Comparison of ENCODE assay signal across 1 cellular context in the genomic region with DNA sequence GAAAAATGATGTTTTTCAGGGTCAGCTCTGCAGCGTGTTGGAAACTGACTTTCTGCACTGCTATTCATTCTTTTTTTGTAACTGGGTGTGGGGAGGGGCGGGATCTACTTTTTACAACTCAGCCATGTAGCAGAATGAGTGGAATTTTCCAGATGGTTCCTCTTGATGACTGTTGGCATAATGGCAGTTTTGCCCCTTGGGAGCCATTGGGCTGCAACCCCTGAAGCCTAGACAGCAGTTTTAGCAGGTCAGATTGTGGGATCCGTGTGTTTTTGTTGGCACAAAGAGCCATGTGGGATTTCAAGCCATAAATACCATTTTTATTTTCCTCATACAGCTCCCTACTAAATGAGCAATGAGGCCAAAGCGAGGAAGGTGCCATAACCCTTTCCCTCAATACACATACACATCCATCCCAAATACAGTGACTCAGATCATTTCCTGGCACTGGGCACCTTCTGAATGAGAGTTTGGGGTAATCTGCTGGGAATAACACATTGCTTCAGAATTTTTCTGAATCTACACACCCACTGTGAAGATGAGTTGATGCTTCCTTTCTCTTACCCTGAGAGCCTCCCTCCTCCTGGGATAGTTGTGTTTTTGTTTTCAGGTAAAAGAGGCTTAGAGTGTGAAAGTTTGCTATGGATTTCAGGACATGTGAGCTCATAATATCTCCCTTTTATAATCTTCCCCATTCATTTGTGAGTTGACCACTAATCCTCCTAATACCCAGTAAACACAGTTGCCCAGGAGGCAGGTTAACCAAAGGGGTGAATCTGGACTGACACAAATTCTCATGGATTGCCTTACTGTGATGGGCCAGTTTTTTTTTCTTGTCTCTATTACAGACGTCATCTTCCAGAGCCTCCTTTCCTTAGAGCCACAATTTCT.
TF ChIP-seq lines count a peak whose summit lies in the region.

No MANE protein-coding gene starts in this region.

TF ChIP-seq in IMR-90, 13 proteins besides CTCF, POLR2A, EP300 and RAD21 (continued from another document):
- TF ChIP-seq, protein P1, sequence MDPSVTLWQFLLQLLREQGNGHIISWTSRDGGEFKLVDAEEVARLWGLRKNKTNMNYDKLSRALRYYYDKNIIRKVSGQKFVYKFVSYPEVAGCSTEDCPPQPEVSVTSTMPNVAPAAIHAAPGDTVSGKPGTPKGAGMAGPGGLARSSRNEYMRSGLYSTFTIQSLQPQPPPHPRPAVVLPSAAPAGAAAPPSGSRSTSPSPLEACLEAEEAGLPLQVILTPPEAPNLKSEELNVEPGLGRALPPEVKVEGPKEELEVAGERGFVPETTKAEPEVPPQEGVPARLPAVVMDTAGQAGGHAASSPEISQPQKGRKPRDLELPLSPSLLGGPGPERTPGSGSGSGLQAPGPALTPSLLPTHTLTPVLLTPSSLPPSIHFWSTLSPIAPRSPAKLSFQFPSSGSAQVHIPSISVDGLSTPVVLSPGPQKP (IDR thresholded peaks at IDR 0.05; ENCODE audit: borderline replicate concordance, low read depth, low read length): no peak
- TF ChIP-seq RFX5 (IDR thresholded peaks at IDR 0.05; ENCODE audit: low read depth, low read length) (no peak), SMC3 (IDR thresholded peaks at IDR 0.05; ENCODE audit: low read depth, low read length) (no peak), MAFK (IDR thresholded peaks at IDR 0.05; ENCODE audit: low read depth, low read length) (no peak)
- TF ChIP-seq, protein P2, sequence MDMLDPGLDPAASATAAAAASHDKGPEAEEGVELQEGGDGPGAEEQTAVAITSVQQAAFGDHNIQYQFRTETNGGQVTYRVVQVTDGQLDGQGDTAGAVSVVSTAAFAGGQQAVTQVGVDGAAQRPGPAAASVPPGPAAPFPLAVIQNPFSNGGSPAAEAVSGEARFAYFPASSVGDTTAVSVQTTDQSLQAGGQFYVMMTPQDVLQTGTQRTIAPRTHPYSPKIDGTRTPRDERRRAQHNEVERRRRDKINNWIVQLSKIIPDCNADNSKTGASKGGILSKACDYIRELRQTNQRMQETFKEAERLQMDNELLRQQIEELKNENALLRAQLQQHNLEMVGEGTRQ (IDR thresholded peaks at IDR 0.05; ENCODE audit: low read depth, low read length): no peak
